22 cellular contexts compared by ENCODE assay signal in genomic region chr5:114179134-114179533, GRCh38.
"Had no signal": no experiment of that assay in that cellular context is flagged by ENCODE, and none has a peak within 500 bp of the region (broad histone marks: within the 10 kb centered on the region; RNA-seq: fewer than 3 reads in every experiment).

No MANE protein-coding gene starts in this region.

- H3K4me3 Mint-ChIP-seq: dendritic cell treated with granulocyte-macrophage colony-stimulating factor and Interleukin-4, amounts not matched to agents 40 ng/mL and 50 ng/mL, for 4 days; endodermal cell; naive thymus-derived CD8-positive, alpha-beta T cell; stimulated activated naive B cell treated with anti-CD40 and anti-IgM and Interleukin-4, amounts not matched to agents 10 μg/mL and 1 μg/mL and 100 μg/mL, for 72 hours; stimulated activated naive CD8-positive, alpha-beta T cell treated with anti-CD3 and anti-CD28 coated beads, Interleukin-15, Interleukin-2, amounts not matched to agents 100 ng/mL and 50 ng/mL, for 24 hours had no signal

- H3K27me3 ChIP-seq: colonic mucosa, gastrocnemius medialis, ovary, right lobe of liver, tibial nerve, upper lobe of right lung, uterus had no signal

- ATAC-seq: esophagus mucosa; gastrocnemius medialis; naive thymus-derived CD8-positive, alpha-beta T cell; psoas muscle; right lobe of liver; stimulated activated naive B cell treated with anti-CD40 and anti-IgM and Interleukin-4, amounts not matched to agents 10 μg/mL and 1 μg/mL and 100 μg/mL, for 72 hours; upper lobe of right lung had no signal

- H3K4me3 ChIP-seq: colonic mucosa, gastrocnemius medialis, ovary, psoas muscle, right lobe of liver, thoracic aorta, tibial nerve, upper lobe of right lung, uterus had no signal

- H3K9me3 ChIP-seq: colonic mucosa, gastrocnemius medialis, ovary, right lobe of liver had no signal

- H3K36me3 Mint-ChIP-seq: naive thymus-derived CD8-positive, alpha-beta T cell; stimulated activated naive B cell treated with anti-CD40 and anti-IgM and Interleukin-4, amounts not matched to agents 10 μg/mL and 1 μg/mL and 100 μg/mL, for 72 hours had no signal

- H3K4me1 ChIP-seq: colonic mucosa, gastrocnemius medialis, right lobe of liver, tibial nerve, upper lobe of right lung, uterus had no signal

- H3K27ac ChIP-seq: colonic mucosa, epithelial cell of prostate, gastrocnemius medialis, ovary, psoas muscle, right lobe of liver, thoracic aorta, tibial nerve, upper lobe of right lung, uterus had no signal

- DNase-seq: colonic mucosa; effector CD8-positive, alpha-beta T cell; endodermal cell; foreskin fibroblast; gastrocnemius medialis; naive thymus-derived CD8-positive, alpha-beta T cell; occipital lobe; ovary; psoas muscle; right lobe of liver; small intestine; stimulated activated CD4-positive, alpha-beta T cell treated with anti-CD3 and anti-CD28 coated beads, Interleukin-15, amount 100 ng/mL, for 24 hours; stimulated activated CD4-positive, alpha-beta T cell treated with anti-CD3 and anti-CD28 coated beads, Interleukin-2, amount 100 ng/mL, for 48 hours; stimulated activated naive B cell treated with anti-CD40 and anti-IgM and Interleukin-4, amounts not matched to agents 10 μg/mL and 1 μg/mL and 100 μg/mL, for 72 hours; upper lobe of right lung; uterus had no signal

- H3K27ac Mint-ChIP-seq: dendritic cell treated with granulocyte-macrophage colony-stimulating factor and Interleukin-4, amounts not matched to agents 40 ng/mL and 50 ng/mL, for 4 days; endodermal cell; naive thymus-derived CD8-positive, alpha-beta T cell; stimulated activated naive B cell treated with anti-CD40 and anti-IgM and Interleukin-4, amounts not matched to agents 10 μg/mL and 1 μg/mL and 100 μg/mL, for 72 hours; stimulated activated naive CD8-positive, alpha-beta T cell treated with anti-CD3 and anti-CD28 coated beads, Interleukin-15, Interleukin-2, amounts not matched to agents 100 ng/mL and 50 ng/mL, for 24 hours had no signal

- H3K4me1 Mint-ChIP-seq: naive thymus-derived CD8-positive, alpha-beta T cell; stimulated activated naive B cell treated with anti-CD40 and anti-IgM and Interleukin-4, amounts not matched to agents 10 μg/mL and 1 μg/mL and 100 μg/mL, for 72 hours had no signal

- H3K27me3 Mint-ChIP-seq: dendritic cell treated with granulocyte-macrophage colony-stimulating factor and Interleukin-4, amounts not matched to agents 40 ng/mL and 50 ng/mL, for 4 days; naive thymus-derived CD8-positive, alpha-beta T cell; stimulated activated naive B cell treated with anti-CD40 and anti-IgM and Interleukin-4, amounts not matched to agents 10 μg/mL and 1 μg/mL and 100 μg/mL, for 72 hours; stimulated activated naive CD8-positive, alpha-beta T cell treated with anti-CD3 and anti-CD28 coated beads, Interleukin-15, Interleukin-2, amounts not matched to agents 100 ng/mL and 50 ng/mL, for 24 hours had no signal

- H3K36me3 ChIP-seq: colonic mucosa, gastrocnemius medialis, ovary, right lobe of liver, thoracic aorta, tibial nerve, upper lobe of right lung, uterus had no signal
